Comparison of ENCODE assay signal across 18 cellular contexts in the genomic region with DNA sequence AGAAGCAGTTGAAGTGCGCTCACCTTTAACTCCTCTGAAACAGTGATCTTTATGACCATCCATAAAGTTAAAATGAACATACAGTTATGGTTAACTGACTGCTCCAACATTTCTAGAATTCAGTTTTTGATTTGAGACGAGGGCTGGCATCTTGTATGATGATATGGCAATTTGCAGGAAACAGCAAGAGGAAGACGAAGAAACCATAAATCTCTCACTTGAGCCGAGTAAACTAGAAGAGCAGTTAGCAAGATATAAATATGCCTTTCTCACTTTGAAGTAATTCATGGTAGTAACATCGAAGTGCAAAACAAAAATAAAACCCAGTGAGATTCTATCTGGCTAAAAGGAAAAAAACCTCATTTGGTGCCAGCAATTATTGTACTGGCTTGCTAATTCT.
DNase-seq lines count a peak whose midpoint lies in the region; ATAC-seq, FAIRE-seq and TF ChIP-seq lines count a peak whose summit lies in the region.
"Had no signal": no experiment of that assay in that cellular context is flagged by ENCODE, and none has a peak within 500 bp of the region (broad histone marks: within the 10 kb centered on the region; RNA-seq: fewer than 3 reads in every experiment).

No MANE protein-coding gene starts in this region.

- H3K9ac ChIP-seq in GM12878 (ENCODE audit: control insufficient read depth, insufficient read depth, low read length) (no peak overlapping the region), keratinocyte (ENCODE audit: control insufficient read depth, extremely low read depth, insufficient read depth, low read length) (no peak overlapping the region), skeletal muscle tissue (ENCODE audit: low read depth in 1 of 3, low read length in 3 of 3) (no peak overlapping the region)

- DNase-seq in DMS79 treated with DMSO at 0.1 percent for 48 hours (lab: John Stamatoyannopoulos, UW) (peak; percentile 22), DMS79 (lab: John Stamatoyannopoulos, UW) (no peak), GM12878 (ENCODE audit: low read depth, low spot score) (no peak), keratinocyte (ENCODE audit: low read depth, low spot score) (no peak), CD14-positive monocyte (ENCODE audit: low spot score) (no peak), pons (ENCODE audit: low spot score) (no peak)
- DNase-seq: Calu3; CD4-positive, alpha-beta T cell; DMS53; GOT3; MV-4-11; NCI-H1694 treated with DMSO at 0.1 percent for 48 hours had no signal

- peaks cover 4% of the 10 kb centered on the region for H3K4me1 ChIP-seq in GM12878 (ENCODE audit: control insufficient read depth, insufficient read depth, low read length)
- peaks cover 2% of the 10 kb centered on the region for H3K4me1 ChIP-seq in keratinocyte (ENCODE audit: control insufficient read depth, extremely low read depth, insufficient read depth, low read length)
- peaks cover 7 to 15% (median 13%) of the 10 kb centered on the region in 3 donors for H3K4me1 ChIP-seq in skeletal muscle tissue (ENCODE audit: control insufficient read depth in 3 of 3, insufficient read depth in 3 of 3, low read length in 3 of 3)

- intact Hi-C loops in GM12878 (cut with micrococcal nuclease; ENCODE audit: unreplicated experiment): no loop called here
- intact Hi-C loops in CD14-positive monocyte (cut with micrococcal nuclease): no loop called here

- BruUV-seq in GM12878 (replicated peaks; lab: Mats Ljungman, UMichigan): no TSS peak

- peaks cover 0 to 6% of the 10 kb centered on the region in 2 donors for H3K36me3 Mint-ChIP-seq in CD14-positive monocyte

- H4K20me1 ChIP-seq in GM12878 (ENCODE audit: control insufficient read depth, insufficient read depth) (no peaks in the 10 kb centered on the region), keratinocyte (ENCODE audit: control insufficient read depth, extremely low read depth, insufficient read depth, low read length) (no peaks in the 10 kb centered on the region)

- TF ChIP-seq CTCF in GM12878 (IDR thresholded peaks at IDR 0.05 in 2 of 3, conservative IDR thresholded peaks at IDR 0.05 in 1 of 3; ENCODE audit: control insufficient read depth in 2 of 3, extremely low read depth in 1 of 3, insufficient read depth in 1 of 3, low read depth in 3 of 3, low read length in 3 of 3) (no peak), keratinocyte (optimal IDR thresholded peaks at IDR 0.05 in 1 of 3, IDR thresholded peaks at IDR 0.05 in 1 of 3, conservative IDR thresholded peaks at IDR 0.05 in 1 of 3; ENCODE audit: extremely low read depth in 1 of 3, insufficient read depth in 2 of 3, low read length in 3 of 3) (no peak), CD14-positive monocyte (IDR thresholded peaks at IDR 0.05) (no peak)

- no peaks in the 10 kb centered on the region for H3K9me1 ChIP-seq in keratinocyte (ENCODE audit: control insufficient read depth, extremely low read depth, insufficient read depth, low read length)

- FAIRE-seq in GM12878 (lab: Jason Lieb, UNC): no peak
- FAIRE-seq in keratinocyte (lab: Jason Lieb, UNC): no peak
- FAIRE-seq: RCC 7860 had no signal

- ATAC-seq in GM12878 (no peak), HG03565 (IDR thresholded peaks at IDR 0.05; ENCODE audit: unreplicated experiment) (no peak)
- ATAC-seq: HCT116, Right ventricle myocardium inferior had no signal

- no peak overlapping the region for H3K4me3 ChIP-seq in GM12878
- H3K4me3 ChIP-seq in keratinocyte (ENCODE audit: control insufficient read depth in 2 of 3, extremely low read depth in 1 of 3, insufficient read depth in 2 of 3, low read depth in 1 of 3, low read length in 3 of 3): no peak overlapping the region
- H3K4me3 ChIP-seq in skeletal muscle tissue (ENCODE audit: low read length in 3 of 3): peak overlapping the region in 1 of 3 donors; percentile 2

- TF ChIP-seq RAD21 in GM12878 (IDR thresholded peaks at IDR 0.05; ENCODE audit: insufficient read depth, low read depth, low read length): no peak

- dilution Hi-C loops in keratinocyte (cut with MboI; ENCODE audit: extremely low pct_ligation_motif_present, low sequenced_read_pairs): no loop called here

- no peak overlapping the region for H3K4me3 Mint-ChIP-seq in CD14-positive monocyte
- H3K4me3 Mint-ChIP-seq: CD4-positive, alpha-beta T cell had no signal

- no peaks in the 10 kb centered on the region for H3K9me3 ChIP-seq in GM12878 (replicated peaks; ENCODE audit: control insufficient read depth, insufficient read depth, low read length)
- no peaks in the 10 kb centered on the region for H3K9me3 ChIP-seq in keratinocyte (ENCODE audit: control insufficient read depth, low read depth, low read length)
- H3K9me3 ChIP-seq in skeletal muscle tissue (ENCODE audit: control insufficient read depth in 3 of 3, low read length in 3 of 3): no peaks in the 10 kb centered on the region

- no peaks in the 10 kb centered on the region for H3K27me3 Mint-ChIP-seq in CD14-positive monocyte (ENCODE audit: low read depth in 3 of 3)
- H3K27me3 Mint-ChIP-seq: CD4-positive, alpha-beta T cell had no signal

- no peak for TF ChIP-seq POLR2A in GM12878 (IDR thresholded peaks at IDR 0.05; ENCODE audit: low read depth, low read length)

- peaks cover 13% of the 10 kb centered on the region for H3K4me1 Mint-ChIP-seq in CD14-positive monocyte

- in situ Hi-C loops in GM12878 (cut with MboI): no loop called here

- H3K9me3 Mint-ChIP-seq in CD14-positive monocyte: peaks cover 0 to 1% (median 0%) of the 10 kb centered on the region in 7 donors
- H3K9me3 Mint-ChIP-seq: CD4-positive, alpha-beta T cell had no signal

- POLR2A ChIA-PET in GM12878 (lab: Charles Lee): no interaction called here

- WGBS in GM12878 (ENCODE audit: insufficient coverage, insufficient replicate concordance, low lambda C conversion rate, missing lambda C conversion rate): 72% methylated on average over 5 of the region's 5 CpGs

- H3K27me3 ChIP-seq in GM12878 (replicated peaks in 1 of 2; ENCODE audit: control insufficient read depth in 2 of 2, insufficient read depth in 2 of 2, low read length in 1 of 2) (no peaks in the 10 kb centered on the region), keratinocyte (ENCODE audit: control insufficient read depth, extremely low read depth, insufficient read depth, low read length) (no peaks in the 10 kb centered on the region), skeletal muscle tissue (ENCODE audit: control insufficient read depth in 3 of 3, insufficient read depth in 3 of 3, low read length in 3 of 3) (no peaks in the 10 kb centered on the region)

- RAD21 ChIA-PET in GM12878 (lab: Charles Lee; ENCODE audit: unreplicated experiment): no interaction called here

- no peaks in the 10 kb centered on the region for H3K79me2 ChIP-seq in GM12878 (ENCODE audit: control insufficient read depth, insufficient read depth, low read length)
- no peaks in the 10 kb centered on the region for H3K79me2 ChIP-seq in keratinocyte (ENCODE audit: control insufficient read depth, insufficient read depth, low read length)

- H3K4me2 ChIP-seq in GM12878 (ENCODE audit: control insufficient read depth, insufficient read depth) (no peak overlapping the region), keratinocyte (ENCODE audit: control insufficient read depth, extremely low read depth, insufficient read depth, low read depth, low read length) (no peak overlapping the region)

- CTCF ChIA-PET in GM12878 (lab: Yijun Ruan, JAX): no interaction called here

- no peak overlapping the region for H3K27ac Mint-ChIP-seq in CD14-positive monocyte
- H3K27ac Mint-ChIP-seq: CD4-positive, alpha-beta T cell had no signal

- SMC1A ChIA-PET in GM12878 (lab: Charles Lee; ENCODE audit: uncharacterized antibody, unreplicated experiment): no interaction called here

- H3K36me3 ChIP-seq in GM12878 (ENCODE audit: control insufficient read depth in 2 of 2, insufficient read depth in 2 of 2, low read length in 1 of 2) (no peaks in the 10 kb centered on the region), keratinocyte (ENCODE audit: control insufficient read depth in 2 of 2, extremely low read depth in 1 of 2, insufficient read depth in 2 of 2, low read length in 2 of 2) (no peaks in the 10 kb centered on the region), skeletal muscle tissue (ENCODE audit: control insufficient read depth in 3 of 3, insufficient read depth in 3 of 3, low read length in 3 of 3) (no peaks in the 10 kb centered on the region)

- H2AFZ ChIP-seq in GM12878 (ENCODE audit: control insufficient read depth, low read depth, low read length) (peak overlapping the region; percentile 28; the same call in 1 of the 2 replicates), keratinocyte (ENCODE audit: control insufficient read depth, low read length) (peak overlapping the region; percentile 4)

- no peak overlapping the region for H3K27ac ChIP-seq in GM12878 (ENCODE audit: control insufficient read depth, insufficient read depth)
- no peak overlapping the region for H3K27ac ChIP-seq in keratinocyte (ENCODE audit: control insufficient read depth, insufficient read depth, low read length)
- H3K27ac ChIP-seq in skeletal muscle tissue (ENCODE audit: low read depth, low read length): peak overlapping the region; percentile 10
- H3K27ac ChIP-seq: 22Rv1 had no signal

- TF ChIP-seq EP300 in GM12878 (IDR thresholded peaks at IDR 0.05; ENCODE audit: borderline replicate concordance in 1 of 2, control insufficient read depth in 1 of 2, low read depth in 2 of 2, low read length in 2 of 2): no peak

TF ChIP-seq in GM12878, 131 proteins besides CTCF, POLR2A, EP300 and RAD21 (continues in another document):
- TF ChIP-seq SREBF1 (IDR thresholded peaks at IDR 0.05; ENCODE audit: low read length) (no peak), SMAD1 (IDR thresholded peaks at IDR 0.05; ENCODE audit: low read depth, partially characterized antibody) (no peak), MEF2A (IDR thresholded peaks at IDR 0.05; ENCODE audit: insufficient read depth, low read depth, low read length) (no peak)
